Comparison of ENCODE assay signal across 14 cellular contexts in genomic region chr18:77118256-77119090, GRCh38. TPM values are rescaled to one million over a fixed set of nuclear protein-coding genes. Genes with fewer than 3 reads are reported as not detected.
DNase-seq lines count a peak whose midpoint lies in the region; ATAC-seq and TF ChIP-seq lines count a peak whose summit lies in the region.
"Had no signal": no experiment of that assay in that cellular context is flagged by ENCODE, and none has a peak within 500 bp of the region (broad histone marks: within the 10 kb centered on the region; RNA-seq: fewer than 3 reads in every experiment).

No MANE protein-coding gene starts in this region.

- H3K36me3 ChIP-seq in endodermal cell (ENCODE audit: control insufficient read depth, insufficient read depth, low read length): no peaks in the 10 kb centered on the region
- H3K36me3 ChIP-seq in Karpas-422 (ENCODE audit: insufficient read depth, low read length): no peaks in the 10 kb centered on the region; the same call in 1 of the 2 replicates
- no peaks in the 10 kb centered on the region for H3K36me3 ChIP-seq in smooth muscle cell (ENCODE audit: low read depth)

- H3K9me3 ChIP-seq in endodermal cell (ENCODE audit: control insufficient read depth, low read length): no peaks in the 10 kb centered on the region
- no peaks in the 10 kb centered on the region for H3K9me3 ChIP-seq in Karpas-422 (ENCODE audit: low read length)
- H3K9me3 ChIP-seq in smooth muscle cell (replicated peaks; ENCODE audit: low read depth): no peaks in the 10 kb centered on the region
- H3K9me3 ChIP-seq: Peyer's patch had no signal

- no peak overlapping the region for H3K4me2 ChIP-seq in Karpas-422 (ENCODE audit: low read depth, low read length, poor library complexity, severe bottlenecking)
- H3K4me2 ChIP-seq in smooth muscle cell: no peak overlapping the region

- H3K27ac Mint-ChIP-seq in T-cell (peak overlapping the region; percentile 60 to 62), endodermal cell (no peak overlapping the region)

- peak; percentile 45 for DNase-seq in activated CD8-positive, alpha-beta memory T cell treated with anti-CD3 and anti-CD28 coated beads, Interleukin-2, amount 50 U/mL, for 48 hours
- DNase-seq in activated CD8-positive, alpha-beta memory T cell treated with anti-CD3 and anti-CD28 coated beads, Interleukin-2, amount 50 U/mL, for 4 hours: no peak
- DNase-seq in T-cell (peak in 1 of 34 experiments; percentile 17), endodermal cell (peak; percentile 13), Karpas-422 (no peak), NCI-H510A (lab: John Stamatoyannopoulos, UW) (no peak), smooth muscle cell (lab: John Stamatoyannopoulos, UW; ENCODE audit: unreplicated experiment) (no peak)
- DNase-seq in stimulated activated CD8-positive, alpha-beta memory T cell treated with anti-CD3 and anti-CD28 coated beads, Interleukin-4, amount 100 ng/mL, for 48 hours: peak; percentile 22
- DNase-seq: anterior cingulate cortex, DMS53, dorsolateral prefrontal cortex, NCI-H1105, NCI-H446 had no signal

- peaks cover 3% of the 10 kb centered on the region for H3F3A ChIP-seq in smooth muscle cell (ENCODE audit: low read depth)

- H3K4me3 Mint-ChIP-seq in T-cell (peak overlapping the region in 1 of 3 donors; percentile 57), endodermal cell (no peak overlapping the region)

- CTCF ChIA-PET in T-cell (lab: Charles Lee): no interaction called here

- H3K27me3 Mint-ChIP-seq in T-cell (no peaks in the 10 kb centered on the region), endodermal cell (ENCODE audit: insufficient read depth) (no peaks in the 10 kb centered on the region)

- H3K4me1 ChIP-seq in endodermal cell (ENCODE audit: control insufficient read depth, insufficient read depth, low read length) (peaks cover 14% of the 10 kb centered on the region), Karpas-422 (ENCODE audit: low read length) (peaks cover 6% of the 10 kb centered on the region), smooth muscle cell (ENCODE audit: low read depth) (peaks cover 4% of the 10 kb centered on the region)

- no peaks in the 10 kb centered on the region for H3K9me3 Mint-ChIP-seq in T-cell
- no peaks in the 10 kb centered on the region for H3K9me3 Mint-ChIP-seq in endodermal cell

- H3K79me2 ChIP-seq in Karpas-422 (ENCODE audit: low read length) (peaks cover 86% of the 10 kb centered on the region), smooth muscle cell (ENCODE audit: low read depth) (no peaks in the 10 kb centered on the region)

- peaks cover 6% of the 10 kb centered on the region for H4K20me1 ChIP-seq in Karpas-422 (ENCODE audit: insufficient read depth, low read depth, low read length)
- no peaks in the 10 kb centered on the region for H4K20me1 ChIP-seq in smooth muscle cell (ENCODE audit: low read depth)

- H3K4me3 ChIP-seq in endodermal cell (ENCODE audit: low read length): no peak overlapping the region
- no peak overlapping the region for H3K4me3 ChIP-seq in Karpas-422 (ENCODE audit: low read length)
- no peak overlapping the region for H3K4me3 ChIP-seq in smooth muscle cell
- H3K4me3 ChIP-seq: dorsolateral prefrontal cortex, Peyer's patch had no signal

- WGBS in endodermal cell (ENCODE audit: insufficient coverage in 1 of 2, insufficient read length in 1 of 2), 2 experiments: 91 to 100% methylated on average over 4 to 12 of the region's 12 CpGs
- 93% methylated on average over 9 of the region's 12 CpGs for WGBS in smooth muscle cell (ENCODE audit: low lambda C conversion rate)

- H3K27ac ChIP-seq in endodermal cell (ENCODE audit: low read depth, low read length): no peak overlapping the region
- no peak overlapping the region for H3K27ac ChIP-seq in Karpas-422 (ENCODE audit: low read length)
- H3K27ac ChIP-seq in smooth muscle cell (ENCODE audit: low read depth): no peak overlapping the region
- H3K27ac ChIP-seq: dorsolateral prefrontal cortex, Peyer's patch had no signal

- TF ChIP-seq CTCF in endodermal cell (conservative IDR thresholded peaks at IDR 0.05): no peak
- no peak for TF ChIP-seq CTCF in smooth muscle cell (IDR thresholded peaks at IDR 0.05; ENCODE audit: borderline replicate concordance, insufficient read depth, poor library complexity, severe bottlenecking)

- no peaks in the 10 kb centered on the region for H3K9me2 ChIP-seq in Karpas-422 (replicated peaks; ENCODE audit: insufficient read depth, low read length)

- POLR2A ChIA-PET in T-cell (lab: Charles Lee): interaction anchor here in 1 of 2 donors (0.5 kb wide), 1 partner anchor 34 kb away, joined by 3 read pairs; no protein-coding TSS in a partner anchor

- H3K27me3 ChIP-seq in endodermal cell (ENCODE audit: control insufficient read depth, insufficient read depth, low read length, poor library complexity, severe bottlenecking) (no peaks in the 10 kb centered on the region), Karpas-422 (ENCODE audit: low read length) (no peaks in the 10 kb centered on the region), smooth muscle cell (ENCODE audit: low read depth) (no peaks in the 10 kb centered on the region)
- H3K27me3 ChIP-seq: Peyer's patch had no signal

- H3K4me1 Mint-ChIP-seq in T-cell: peaks cover 88 to 93% (median 93%) of the 10 kb centered on the region in 3 donors
- peaks cover 29% of the 10 kb centered on the region for H3K4me1 Mint-ChIP-seq in endodermal cell

- H3K36me3 Mint-ChIP-seq in T-cell (peaks cover 28% of the 10 kb centered on the region), endodermal cell (ENCODE audit: low read depth) (peaks cover 6% of the 10 kb centered on the region)

- ATAC-seq in T-cell (replicated peaks in 1 of 4): no peak

- H2AFZ ChIP-seq in Karpas-422 (ENCODE audit: low read length) (no peak overlapping the region), smooth muscle cell (ENCODE audit: low read depth) (no peak overlapping the region)

- H3K9ac ChIP-seq in endodermal cell (ENCODE audit: extremely low read depth, low read length, poor library complexity, severe bottlenecking) (no peak overlapping the region), Karpas-422 (ENCODE audit: low read length) (no peak overlapping the region), smooth muscle cell (ENCODE audit: low read depth) (no peak overlapping the region)

RNA-seq across cellular contexts. Expression of gene MBP, which starts 14.1 kb away (rescaled TPM):
- total RNA-seq in T-cell (100 to 1,000 TPM; 114 to 185 (median 152) TPM), endodermal cell (10 to 100 TPM; 16.3 to 19.0 TPM), smooth muscle cell (4.5 and 5.1 TPM in 2 replicates)
- 2.6 TPM for polyA plus RNA-seq in endodermal cell (2013, experiment 1 of 2)
- polyA plus RNA-seq in endodermal cell (2013, experiment 2 of 2): 2.1 TPM
- 58.3 and 67.8 TPM in 2 replicates for total RNA-seq in Karpas-422 (2014; rRNA removed; shearing (Covaris generic); ENCODE audit: low replicate concordance)
- polyA plus RNA-seq in smooth muscle cell: 1.4 and 6.3 TPM in 2 replicates

Comparison
In these comparisons a context has a peak if more than half of its experiments do, and no peak if none do; other contexts are left out.
1. DNase-seq: peak in activated CD8-positive, alpha-beta memory T cell treated with anti-CD3 and anti-CD28 coated beads, Interleukin-2, amount 50 U/mL, for 48 hours (single experiment), endodermal cell (single experiment) and stimulated activated CD8-positive, alpha-beta memory T cell treated with anti-CD3 and anti-CD28 coated beads, Interleukin-4, amount 100 ng/mL, for 48 hours (single experiment); none in activated CD8-positive, alpha-beta memory T cell treated with anti-CD3 and anti-CD28 coated beads, Interleukin-2, amount 50 U/mL, for 4 hours (single experiment), Karpas-422 (single experiment), NCI-H510A (single experiment) and smooth muscle cell (single experiment).